In genomic region chr12:119990382-119990874, GRCh38 we compare ENCODE assay signal across 9 cellular contexts. TPM values are rescaled to one million over a fixed set of nuclear protein-coding genes. Genes with fewer than 3 reads are reported as not detected.
A peak's percentile ranks its signal among the peaks of the same experiment; 100 is the strongest.
DNase-seq lines count a peak whose midpoint lies in the region; ATAC-seq, FAIRE-seq and TF ChIP-seq lines count a peak whose summit lies in the region.
"Had no signal": no experiment of that assay in that cellular context is flagged by ENCODE, and none has a peak within 500 bp of the region (broad histone marks: within the 10 kb centered on the region; RNA-seq: fewer than 3 reads in every experiment).

No MANE protein-coding gene starts in this region.

- ATAC-seq in left ventricle myocardium superior, result no peak
- no peak for ATAC-seq in GM21528 (IDR thresholded peaks at IDR 0.05; ENCODE audit: low FRiP score, unreplicated experiment)
- no peak for ATAC-seq in HG03457 (IDR thresholded peaks at IDR 0.05; ENCODE audit: unreplicated experiment)

- no peak for FAIRE-seq in H54 (lab: Jason Lieb, UNC)

- H3K27me3 Mint-ChIP-seq in T-helper 2 cell treated with Interferon-gamma antibody and Interleukin-4, amounts not matched to agents 5 μg/mL and 100 μg/mL, for 36 hours (ENCODE audit: low read depth), result peaks cover 7% of the 10 kb centered on the region
- peaks cover 57% of the 10 kb centered on the region for H3K27me3 Mint-ChIP-seq in type B pancreatic cell

- H3K4me3 ChIP-seq in cardiac muscle cell, result peak overlapping the region; percentile 30
- peak overlapping the region; percentile 80; the same call in 1 of the 2 replicates for H3K4me3 ChIP-seq in iPS DF 6.9 (ENCODE audit: low read length)

- DNase-seq in cardiac muscle cell (ENCODE audit: low read depth in 1 of 2, low spot score in 1 of 2) (no peak), left ventricle myocardium superior (no peak), iPS DF 6.9 (ENCODE audit: low read depth, low spot score) (no peak), type B pancreatic cell (ENCODE audit: extremely low spot score, unreplicated experiment) (no peak), H54 (ENCODE audit: insufficient read length, low spot score) (no peak)
- no peak for DNase-seq in T-helper 2 cell treated with Interferon-gamma antibody and Interleukin-4, amounts not matched to agents 5 μg/mL and 100 μg/mL, for 36 hours (ENCODE audit: low spot score)

- intact Hi-C loops in left ventricle myocardium superior (cut with micrococcal nuclease), result no loop called here

- H3K27ac ChIP-seq in cardiac muscle cell, result no peak overlapping the region
- no peak overlapping the region for H3K27ac ChIP-seq in iPS DF 6.9 (ENCODE audit: low read length)
- H3K27ac ChIP-seq: heart right ventricle had no signal

- WGBS in iPS DF 6.9 (ENCODE audit: insufficient coverage, insufficient read length), result no CpG with 5 or more reads among the region's 12 CpGs

- H3K27me3 ChIP-seq in cardiac muscle cell, result peaks cover 44% of the 10 kb centered on the region
- H3K27me3 ChIP-seq in iPS DF 6.9 (ENCODE audit: control insufficient read depth, insufficient read depth, low read length), result no peaks in the 10 kb centered on the region

- H3K9me3 Mint-ChIP-seq in T-helper 2 cell treated with Interferon-gamma antibody and Interleukin-4, amounts not matched to agents 5 μg/mL and 100 μg/mL, for 36 hours, result no peaks in the 10 kb centered on the region
- H3K9me3 Mint-ChIP-seq in type B pancreatic cell, result no peaks in the 10 kb centered on the region

- no peak for TF ChIP-seq CTCF in cardiac muscle cell (IDR thresholded peaks at IDR 0.05; ENCODE audit: low read depth, low read length)
- no peak for TF ChIP-seq CTCF in type B pancreatic cell (conservative IDR thresholded peaks at IDR 0.05)

- TF ChIP-seq POLR2A in H54 (IDR thresholded peaks at IDR 0.05; ENCODE audit: low read depth, low read length), result no peak

- H3K27ac Mint-ChIP-seq in T-helper 2 cell treated with Interferon-gamma antibody and Interleukin-4, amounts not matched to agents 5 μg/mL and 100 μg/mL, for 36 hours, result peak overlapping the region; percentile 84
- peak overlapping the region; percentile 70 for H3K27ac Mint-ChIP-seq in type B pancreatic cell

- H3K36me3 ChIP-seq in cardiac muscle cell (no peaks in the 10 kb centered on the region), iPS DF 6.9 (ENCODE audit: control insufficient read depth, insufficient read depth, low read length) (no peaks in the 10 kb centered on the region)
- H3K36me3 ChIP-seq: heart right ventricle had no signal

- H3K4me1 ChIP-seq in cardiac muscle cell (ENCODE audit: low read depth) (peaks cover 4% of the 10 kb centered on the region), iPS DF 6.9 (ENCODE audit: control insufficient read depth, insufficient read depth, low read length) (no peaks in the 10 kb centered on the region)

- peaks cover 13% of the 10 kb centered on the region for H3K36me3 Mint-ChIP-seq in T-helper 2 cell treated with Interferon-gamma antibody and Interleukin-4, amounts not matched to agents 5 μg/mL and 100 μg/mL, for 36 hours (ENCODE audit: low read depth)
- H3K36me3 Mint-ChIP-seq in type B pancreatic cell, result no peaks in the 10 kb centered on the region

- peak overlapping the region; percentile 89 for H3K4me3 Mint-ChIP-seq in T-helper 2 cell treated with Interferon-gamma antibody and Interleukin-4, amounts not matched to agents 5 μg/mL and 100 μg/mL, for 36 hours
- peak overlapping the region; percentile 85 for H3K4me3 Mint-ChIP-seq in type B pancreatic cell

- peaks cover 27% of the 10 kb centered on the region for H3K4me1 Mint-ChIP-seq in T-helper 2 cell treated with Interferon-gamma antibody and Interleukin-4, amounts not matched to agents 5 μg/mL and 100 μg/mL, for 36 hours (ENCODE audit: low read depth)
- H3K4me1 Mint-ChIP-seq in type B pancreatic cell (ENCODE audit: unreplicated experiment), result peaks cover 5% of the 10 kb centered on the region

- H3K9me3 ChIP-seq in cardiac muscle cell (ENCODE audit: low read depth) (no peaks in the 10 kb centered on the region), iPS DF 6.9 (ENCODE audit: control insufficient read depth, insufficient read depth, low read length) (no peaks in the 10 kb centered on the region)
- H3K9me3 ChIP-seq: heart right ventricle had no signal

RNA-seq across cellular contexts. Expression of gene BICDL1, which starts 1.4 kb away (rescaled TPM):
- total RNA-seq in cardiac muscle cell (3.7 and 9.7 TPM in 2 replicates), left ventricle myocardium superior (4.7 TPM), type B pancreatic cell (ENCODE audit: low replicate concordance) (7.4 and 7.8 TPM in 2 replicates)
- 3.5 and 4.7 TPM in 2 replicates for polyA plus RNA-seq in cardiac muscle cell
